17 cellular contexts compared by ENCODE assay signal in genomic region chr9:136740069-136740468, GRCh38. TPM values are rescaled to one million over a fixed set of nuclear protein-coding genes. Genes with fewer than 3 reads are reported as not detected.
DNase-seq lines count a peak whose midpoint lies in the region; ATAC-seq and TF ChIP-seq lines count a peak whose summit lies in the region.
"Had no signal": no experiment of that assay in that cellular context is flagged by ENCODE, and none has a peak within 500 bp of the region (broad histone marks: within the 10 kb centered on the region; RNA-seq: fewer than 3 reads in every experiment).

No MANE protein-coding gene starts in this region.

- TF ChIP-seq EP300 in ovary (IDR thresholded peaks at IDR 0.05): no peak

- H3K36me3 ChIP-seq in aorta (ENCODE audit: control insufficient read depth in 1 of 2, insufficient read depth in 2 of 2, low read length in 1 of 2) (no peaks in the 10 kb centered on the region), ovary (no peaks in the 10 kb centered on the region)
- H3K36me3 ChIP-seq: BLaER1 treated with 17β-estradiol and CSF1 and Interleukin-3, amounts not matched to agents 10 nM and 100 nM had no signal

- H3K9me3 ChIP-seq in aorta (ENCODE audit: control insufficient read depth, low read length): no peaks in the 10 kb centered on the region
- no peaks in the 10 kb centered on the region for H3K9me3 ChIP-seq in ovary
- H3K9me3 ChIP-seq: A549; BLaER1 treated with 17β-estradiol and CSF1 and Interleukin-3, amounts not matched to agents 10 nM and 100 nM had no signal

- H3K36me3 Mint-ChIP-seq in stimulated activated naive CD8-positive, alpha-beta T cell treated with anti-CD3 and anti-CD28 coated beads, Interleukin-15, Interleukin-2, amounts not matched to agents 100 ng/mL and 50 ng/mL, for 24 hours (ENCODE audit: low read depth): no peaks in the 10 kb centered on the region
- H3K36me3 Mint-ChIP-seq in activated B cell treated with CpG ODN at 0.5 μM for 24 hours (ENCODE audit: low read depth): peaks cover 20% of the 10 kb centered on the region
- peaks cover 18% of the 10 kb centered on the region for H3K36me3 Mint-ChIP-seq in stimulated activated memory B cell treated with anti-CD40 and anti-IgM and Interleukin-4, amounts not matched to agents 10 μg/mL and 1 μg/mL and 100 μg/mL, for 72 hours

- no peak for TF ChIP-seq POLR2A in ovary (IDR thresholded peaks at IDR 0.05)

- TF ChIP-seq CTCF in activated B cell treated with CpG ODN at 0.5 μM for 24 hours (IDR thresholded peaks at IDR 0.05) (no peak), ovary (IDR thresholded peaks at IDR 0.05) (no peak)

- H3K27ac ChIP-seq in aorta (ENCODE audit: low read depth in 1 of 2, low read length in 2 of 2) (no peak overlapping the region), ovary (no peak overlapping the region)
- H3K27ac ChIP-seq: A549 had no signal

- no peaks in the 10 kb centered on the region for H3K27me3 Mint-ChIP-seq in stimulated activated naive CD8-positive, alpha-beta T cell treated with anti-CD3 and anti-CD28 coated beads, Interleukin-15, Interleukin-2, amounts not matched to agents 100 ng/mL and 50 ng/mL, for 24 hours
- no peaks in the 10 kb centered on the region for H3K27me3 Mint-ChIP-seq in activated B cell treated with CpG ODN at 0.5 μM for 24 hours
- no peaks in the 10 kb centered on the region for H3K27me3 Mint-ChIP-seq in stimulated activated memory B cell treated with anti-CD40 and anti-IgM and Interleukin-4, amounts not matched to agents 10 μg/mL and 1 μg/mL and 100 μg/mL, for 72 hours

- no peak for ATAC-seq in stimulated activated naive CD8-positive, alpha-beta T cell treated with anti-CD3 and anti-CD28 coated beads, Interleukin-15, Interleukin-2, amounts not matched to agents 100 U/mL and 50 U/mL, for 24 hours
- no peak for ATAC-seq in activated B cell treated with CpG ODN at 0.5 μM for 24 hours (ENCODE audit: low read depth)
- no peak for ATAC-seq in stimulated activated memory B cell treated with anti-CD40 and anti-IgM and Interleukin-4, amounts not matched to agents 10 μg/mL and 1 μg/mL and 100 μg/mL, for 72 hours
- no peak for ATAC-seq in aorta (ENCODE audit: low FRiP score)
- ATAC-seq: A549 had no signal

- H3K9me3 Mint-ChIP-seq in stimulated activated naive CD8-positive, alpha-beta T cell treated with anti-CD3 and anti-CD28 coated beads, Interleukin-15, Interleukin-2, amounts not matched to agents 100 ng/mL and 50 ng/mL, for 24 hours: no peaks in the 10 kb centered on the region
- no peaks in the 10 kb centered on the region for H3K9me3 Mint-ChIP-seq in activated B cell treated with CpG ODN at 0.5 μM for 24 hours
- no peaks in the 10 kb centered on the region for H3K9me3 Mint-ChIP-seq in stimulated activated memory B cell treated with anti-CD40 and anti-IgM and Interleukin-4, amounts not matched to agents 10 μg/mL and 1 μg/mL and 100 μg/mL, for 72 hours
- H3K9me3 Mint-ChIP-seq: CD4-positive, alpha-beta T cell; HFFc6 had no signal

- POLR2A ChIA-PET in activated B cell treated with CpG ODN at 0.5 μM for 24 hours (lab: Charles Lee): interaction anchor here (4.4 kb wide), 1 partner anchor 11 kb away, joined by 86 read pairs; no protein-coding TSS in a partner anchor

- no peaks in the 10 kb centered on the region for H3K27me3 ChIP-seq in aorta (ENCODE audit: control insufficient read depth in 1 of 2, insufficient read depth in 2 of 2, low read length in 1 of 2)
- no peaks in the 10 kb centered on the region for H3K27me3 ChIP-seq in ovary

- no peak for DNase-seq in stimulated activated naive CD8-positive, alpha-beta T cell treated with anti-CD3 and anti-CD28 coated beads, Interleukin-15, Interleukin-2, amounts not matched to agents 100 U/mL and 50 U/mL, for 24 hours
- DNase-seq in activated B cell treated with CpG ODN at 0.5 μM for 24 hours (no peak), aorta (no peak), ovary (no peak)
- DNase-seq: Calu3; CD4-positive, alpha-beta T cell; DMS 273 treated with DMSO at 0.1 percent for 48 hours; HCEC 1CT; HFFc6 had no signal

- CTCF ChIA-PET in activated B cell treated with CpG ODN at 0.5 μM for 24 hours (lab: Charles Lee): no interaction called here

- H3K4me3 Mint-ChIP-seq in stimulated activated naive CD8-positive, alpha-beta T cell treated with anti-CD3 and anti-CD28 coated beads, Interleukin-15, Interleukin-2, amounts not matched to agents 100 ng/mL and 50 ng/mL, for 24 hours: peak overlapping the region; percentile 13
- H3K4me3 Mint-ChIP-seq in activated B cell treated with CpG ODN at 0.5 μM for 24 hours: peak overlapping the region; percentile 58
- H3K4me3 Mint-ChIP-seq in stimulated activated memory B cell treated with anti-CD40 and anti-IgM and Interleukin-4, amounts not matched to agents 10 μg/mL and 1 μg/mL and 100 μg/mL, for 72 hours: no peak overlapping the region
- H3K4me3 Mint-ChIP-seq: CD4-positive, alpha-beta T cell; HFFc6 had no signal

- H3K4me1 ChIP-seq in aorta (ENCODE audit: control insufficient read depth in 1 of 2, insufficient read depth in 2 of 2, low read length in 2 of 2) (no peaks in the 10 kb centered on the region), ovary (ENCODE audit: insufficient read depth) (peaks cover 3% of the 10 kb centered on the region)
- H3K4me1 ChIP-seq: A549 had no signal

- peaks cover 26% of the 10 kb centered on the region for H3K4me1 Mint-ChIP-seq in stimulated activated naive CD8-positive, alpha-beta T cell treated with anti-CD3 and anti-CD28 coated beads, Interleukin-15, Interleukin-2, amounts not matched to agents 100 ng/mL and 50 ng/mL, for 24 hours (ENCODE audit: low read depth)
- H3K4me1 Mint-ChIP-seq in activated B cell treated with CpG ODN at 0.5 μM for 24 hours: peaks cover 45% of the 10 kb centered on the region
- peaks cover 42% of the 10 kb centered on the region for H3K4me1 Mint-ChIP-seq in stimulated activated memory B cell treated with anti-CD40 and anti-IgM and Interleukin-4, amounts not matched to agents 10 μg/mL and 1 μg/mL and 100 μg/mL, for 72 hours

- intact Hi-C loops in activated B cell treated with CpG ODN at 0.5 μM for 24 hours (cut with micrococcal nuclease) (no loop called here), aorta (cut with DNase I) (no loop called here), ovary (cut with DNase I) (no loop called here)

- no peak overlapping the region for H3K27ac Mint-ChIP-seq in stimulated activated naive CD8-positive, alpha-beta T cell treated with anti-CD3 and anti-CD28 coated beads, Interleukin-15, Interleukin-2, amounts not matched to agents 100 ng/mL and 50 ng/mL, for 24 hours
- H3K27ac Mint-ChIP-seq in activated B cell treated with CpG ODN at 0.5 μM for 24 hours: no peak overlapping the region
- peak overlapping the region; percentile 86 for H3K27ac Mint-ChIP-seq in stimulated activated memory B cell treated with anti-CD40 and anti-IgM and Interleukin-4, amounts not matched to agents 10 μg/mL and 1 μg/mL and 100 μg/mL, for 72 hours
- H3K27ac Mint-ChIP-seq: CD4-positive, alpha-beta T cell; HFFc6 had no signal

- 75 to 83% methylated on average over 11 of the region's 11 CpGs for WGBS in aorta, 2 donors
- 83 to 88% (median 86%) methylated on average over 6 to 11 of the region's 11 CpGs for WGBS in ovary, 3 donors

- H3K4me3 ChIP-seq in aorta (ENCODE audit: low read length in 2 of 2) (no peak overlapping the region), ovary (no peak overlapping the region)
- H3K4me3 ChIP-seq: A549; BLaER1 treated with 17β-estradiol and CSF1 and Interleukin-3, amounts not matched to agents 10 nM and 100 nM had no signal

RNA-seq across cellular contexts. Expression of gene LCN10, which starts 2.7 kb away (rescaled TPM):
- total RNA-seq in activated B cell treated with CpG ODN at 0.5 μM for 24 hours: 13.7 and 15.9 TPM in 2 replicates
- total RNA-seq in aorta: 10 to 100 TPM; 11.4 to 13.4 TPM
- 1 to 10 TPM in 1 of 2 donors, under 1 TPM in 1; 0.25 to 2.1 TPM for polyA plus RNA-seq in aorta
- total RNA-seq in ovary: 10 to 100 TPM in 2 of 7 donors, 1 to 10 TPM in 5; 1.4 to 45.4 (median 4.5) TPM
- polyA plus RNA-seq in ovary: 10 to 100 TPM in 1 of 2 donors, 1 to 10 TPM in 1; 2.4 to 15.2 TPM
- total RNA-seq: CD4-positive, alpha-beta T cell; Daoy; H4; HFFc6; HT1080 had no signal
- polyA plus RNA-seq: A549, AG04450 had no signal

RNA-seq across cellular contexts. Expression of gene LCN6, which starts 8.3 kb away (rescaled TPM):
- total RNA-seq in activated B cell treated with CpG ODN at 0.5 μM for 24 hours (not detected in 2 replicates), aorta (10 to 100 TPM; 17.4 to 24.2 TPM), ovary (10 to 100 TPM in 3 of 7 donors, 1 to 10 TPM in 4; 1.8 to 59.3 (median 8.3) TPM)
- polyA plus RNA-seq in aorta (1 to 10 TPM in 1 of 2 donors, not detected in 1; 2.5 TPM), ovary (10 to 100 TPM in 1 of 2 donors, 1 to 10 TPM in 1; 1.6 to 33.4 TPM)
- total RNA-seq: Calu3; CD4-positive, alpha-beta T cell; Daoy; H4; HFFc6; HT1080 had no signal
- polyA plus RNA-seq: A549, AG04450 had no signal

RNA-seq across cellular contexts. Expression of gene LCN8, which starts 18.0 kb away (rescaled TPM):
- total RNA-seq in activated B cell treated with CpG ODN at 0.5 μM for 24 hours (5.3 and 6.9 TPM in 2 replicates), aorta (not detected), ovary (1 to 10 TPM in 1 of 7 donors, under 1 TPM in 1, not detected in 5; 0.23 to 3.0 TPM)
- polyA plus RNA-seq in aorta (under 1 TPM in 1 of 2 donors, not detected in 1; 0.10 TPM), ovary (under 1 TPM in 1 of 2 donors, not detected in 1; 0.36 TPM)
- total RNA-seq: Calu3; CD4-positive, alpha-beta T cell; Daoy; H4; HFFc6; HT1080 had no signal
- polyA plus RNA-seq: A549, AG04450 had no signal

RNA-seq across cellular contexts. Expression of gene LCN15, which starts 24.2 kb away (rescaled TPM):
- total RNA-seq in activated B cell treated with CpG ODN at 0.5 μM for 24 hours (not detected in 2 replicates), aorta (not detected), ovary (not detected)
- polyA plus RNA-seq in aorta (under 1 TPM in 1 of 2 donors, not detected in 1; 0.88 TPM), ovary (not detected)
- total RNA-seq: Calu3; CD4-positive, alpha-beta T cell; Daoy; H4; HFFc6; HT1080 had no signal
- polyA plus RNA-seq: AG04450 had no signal

RNA-seq across cellular contexts. Expression of gene DIPK1B, which starts 27.7 kb away (rescaled TPM):
- total RNA-seq in activated B cell treated with CpG ODN at 0.5 μM for 24 hours (1.5 and 2.2 TPM in 2 replicates), aorta (10 to 100 TPM in 1 of 2 donors, 1 to 10 TPM in 1; 7.3 to 13.6 TPM), ovary (10 to 100 TPM in 5 of 7 donors, 1 to 10 TPM in 2; 5.2 to 23.4 (median 13.1) TPM)
- polyA plus RNA-seq in aorta (1 to 10 TPM; 1.1 to 4.8 TPM), ovary (10 to 100 TPM in 1 of 2 donors, 1 to 10 TPM in 1; 2.9 to 15.0 TPM)
- total RNA-seq: HFFc6 had no signal
